5 cellular contexts compared by ENCODE assay signal in the genomic region with DNA sequence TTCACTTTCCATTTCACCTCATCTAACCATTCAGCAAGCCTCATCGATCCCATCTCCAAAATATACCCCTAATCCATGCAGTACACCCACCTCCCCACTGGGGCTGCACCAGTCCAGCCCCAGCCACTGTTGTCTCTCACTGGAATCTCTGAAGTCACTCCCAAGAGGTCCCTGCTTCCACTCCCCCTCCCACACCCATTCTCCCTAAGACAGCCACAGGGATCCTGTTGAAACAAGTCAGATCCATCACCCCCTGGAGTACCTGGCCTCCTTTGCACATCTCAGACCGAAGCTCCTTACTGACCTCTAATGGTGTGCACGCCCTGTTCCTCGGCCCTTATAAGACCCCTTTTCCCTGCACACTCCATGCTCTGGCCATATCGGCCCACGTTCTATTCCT. TPM values are rescaled to one million over a fixed set of nuclear protein-coding genes. Genes with fewer than 3 reads are reported as not detected.
"Had no signal": no experiment of that assay in that cellular context is flagged by ENCODE, and none has a peak within 500 bp of the region (broad histone marks: within the 10 kb centered on the region; RNA-seq: fewer than 3 reads in every experiment).

No MANE protein-coding gene starts in this region.

RNA-seq across cellular contexts. Expression of gene DPP6, which starts 36.6 kb away (rescaled TPM):
- total RNA-seq: naive thymus-derived CD8-positive, alpha-beta T cell; natural killer cell treated with Interleukin-12 subunit alpha and Interleukin-12 subunit beta and Interleukin-15 and Interleukin-18, amount 100 ng/mL, for 72 hours; osteoblast; pulmonary artery endothelial cell had no signal
- polyA plus RNA-seq: naive thymus-derived CD8-positive, alpha-beta T cell; smooth muscle cell had no signal
